20 cellular contexts compared by ENCODE assay signal in the genomic region with DNA sequence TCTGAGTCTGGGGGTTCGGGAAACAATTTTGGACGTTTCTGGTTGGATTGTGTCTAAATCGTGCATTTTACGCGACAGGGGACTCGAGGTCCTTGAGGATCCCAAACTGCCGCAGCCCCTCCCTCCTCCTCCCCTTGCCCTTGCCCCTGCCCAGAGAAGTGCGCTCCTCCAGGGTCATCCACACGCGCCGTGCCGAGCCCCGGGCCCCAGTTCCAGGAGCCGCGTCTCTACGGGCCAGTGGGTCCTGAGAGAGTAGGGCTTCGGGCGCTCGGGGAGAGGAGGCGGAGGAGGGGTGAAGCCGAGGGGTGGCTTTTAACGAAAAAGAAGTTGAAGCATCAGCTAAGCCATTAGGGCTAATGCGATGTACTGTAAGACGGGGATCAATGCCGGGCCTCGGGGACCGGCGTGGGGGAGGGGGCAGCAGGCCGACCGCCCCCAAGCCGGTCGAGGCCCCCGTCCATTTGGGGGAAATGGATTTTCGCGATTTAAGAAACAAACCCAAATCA. TPM values are rescaled to one million over a fixed set of nuclear protein-coding genes. Genes with fewer than 3 reads are reported as not detected.
DNase-seq lines count a peak whose midpoint lies in the region; ATAC-seq and TF ChIP-seq lines count a peak whose summit lies in the region.
"Had no signal": no experiment of that assay in that cellular context is flagged by ENCODE, and none has a peak within 500 bp of the region (broad histone marks: within the 10 kb centered on the region; RNA-seq: fewer than 3 reads in every experiment).

No MANE protein-coding gene starts in this region.

- no peak overlapping the region for H3K27ac Mint-ChIP-seq in neural progenitor cell
- no peak overlapping the region for H3K27ac Mint-ChIP-seq in progenitor cell of endocrine pancreas
- H3K27ac Mint-ChIP-seq: naive B cell; T-helper 1 cell treated with Interleukin-12 subunit alpha and Interleukin-12 subunit beta and Interleukin-4 antibody, amounts not matched to agents 30 μg/mL and 1 μg/mL, for 36 hours had no signal

- no peak for ATAC-seq in GM21825 (IDR thresholded peaks at IDR 0.05; ENCODE audit: unreplicated experiment)

- no peak for TF ChIP-seq POLR2A in esophagus squamous epithelium (IDR thresholded peaks at IDR 0.05)

- no peaks in the 10 kb centered on the region for H3K79me2 ChIP-seq in neural progenitor cell (ENCODE audit: low read depth)

- H3K9me3 Mint-ChIP-seq in neural progenitor cell (peaks cover 2% of the 10 kb centered on the region), progenitor cell of endocrine pancreas (ENCODE audit: low read depth) (no peaks in the 10 kb centered on the region)
- H3K9me3 Mint-ChIP-seq: T-helper 1 cell treated with Interleukin-12 subunit alpha and Interleukin-12 subunit beta and Interleukin-4 antibody, amounts not matched to agents 30 μg/mL and 1 μg/mL, for 36 hours had no signal

- no peak overlapping the region for H3K27ac ChIP-seq in A673 (ENCODE audit: low read depth, low read length, poor library complexity, severe bottlenecking)
- no peak overlapping the region for H3K27ac ChIP-seq in HUES48 (ENCODE audit: low read depth, low read length)
- H3K27ac ChIP-seq in esophagus squamous epithelium = no peak overlapping the region
- H3K27ac ChIP-seq in neural progenitor cell = no peak overlapping the region
- H3K27ac ChIP-seq: brain microvascular endothelial cell had no signal

- H3K36me3 ChIP-seq in A673 (ENCODE audit: insufficient read depth, low read length, poor library complexity, severe bottlenecking) = no peaks in the 10 kb centered on the region
- no peaks in the 10 kb centered on the region for H3K36me3 ChIP-seq in HUES48 (ENCODE audit: control insufficient read depth, insufficient read depth, low read length)
- no peaks in the 10 kb centered on the region for H3K36me3 ChIP-seq in esophagus squamous epithelium
- H3K36me3 ChIP-seq in neural progenitor cell = no peaks in the 10 kb centered on the region
- H3K36me3 ChIP-seq: brain microvascular endothelial cell, MG63 had no signal

- DNase-seq in A673 (ENCODE audit: low spot score) (no peak), esophagus squamous epithelium (lab: John Stamatoyannopoulos, UW) (no peak), neural progenitor cell (ENCODE audit: low spot score) (peak; percentile 42), occipital lobe (lab: John Stamatoyannopoulos, UW) (no peak), progenitor cell of endocrine pancreas (ENCODE audit: low spot score, unreplicated experiment) (no peak), NCI-H2227 (lab: John Stamatoyannopoulos, UW; ENCODE audit: unreplicated experiment) (no peak)
- DNase-seq: activated CD4-positive, alpha-beta T cell treated with anti-CD3 and anti-CD28 coated beads for 4 hours; activated naive CD4-positive, alpha-beta T cell treated with anti-CD3 and anti-CD28 coated beads, Interleukin-2, amount 50 U/mL, for 16 hours; brain microvascular endothelial cell; GDM1; MG63; naive B cell; NCI-H1694 treated with DMSO at 0.1 percent for 48 hours; SHP77; stimulated activated CD4-positive, alpha-beta T cell treated with anti-CD3 and anti-CD28 coated beads, Interleukin-15, amount 100 ng/mL, for 24 hours had no signal

- H3K27me3 ChIP-seq in A673 (replicated peaks; ENCODE audit: insufficient read depth, low read depth, low read length, poor library complexity) (peaks cover 86% of the 10 kb centered on the region), HUES48 (ENCODE audit: control insufficient read depth, insufficient read depth, low read length) (peaks cover 95% of the 10 kb centered on the region), esophagus squamous epithelium (peaks cover 37 to 100% (median 55%) of the 10 kb centered on the region in 4 donors), neural progenitor cell (peaks cover 99% of the 10 kb centered on the region)
- H3K27me3 ChIP-seq: MG63 had no signal

- H3K9ac ChIP-seq in HUES48 (ENCODE audit: low read depth, low read length) (no peak overlapping the region), neural progenitor cell (no peak overlapping the region)

- H3K4me3 ChIP-seq in A673 (ENCODE audit: low read depth, low read length, poor library complexity, severe bottlenecking) (peak overlapping the region; percentile 23), HUES48 (ENCODE audit: low read depth, low read length) (peak overlapping the region; percentile 43; the same call in 1 of the 2 replicates), esophagus squamous epithelium (peak overlapping the region in 3 of 4 donors; percentile 3 to 55 (median 35)), neural progenitor cell (peak overlapping the region; percentile 41)
- H3K4me3 ChIP-seq: MG63 had no signal

- H3K4me2 ChIP-seq in neural progenitor cell = peak overlapping the region; percentile 77

- H3K4me1 Mint-ChIP-seq in neural progenitor cell (peaks cover 25% of the 10 kb centered on the region), progenitor cell of endocrine pancreas (ENCODE audit: low read depth) (peaks cover 4% of the 10 kb centered on the region)

- intact Hi-C loops in A673 (cut with micrococcal nuclease; ENCODE audit: unreplicated experiment) (no loop called here), esophagus squamous epithelium (cut with DNase I) (no loop called here)

- H2AFZ ChIP-seq in neural progenitor cell (replicated peaks) = peak overlapping the region; percentile 26

- H3K4me1 ChIP-seq in A673 (ENCODE audit: insufficient read depth, low read length, poor library complexity, severe bottlenecking) (no peaks in the 10 kb centered on the region), HUES48 (ENCODE audit: control insufficient read depth, insufficient read depth, low read length) (peaks cover 18% of the 10 kb centered on the region; the same call in 1 of the 2 replicates), esophagus squamous epithelium (peaks cover 13 to 45% (median 23%) of the 10 kb centered on the region in 3 donors), neural progenitor cell (peaks cover 31% of the 10 kb centered on the region)

- H3K36me3 Mint-ChIP-seq in neural progenitor cell (no peaks in the 10 kb centered on the region), progenitor cell of endocrine pancreas (ENCODE audit: insufficient read depth) (no peaks in the 10 kb centered on the region)

- peaks cover 6% of the 10 kb centered on the region for H3F3A ChIP-seq in neural progenitor cell (ENCODE audit: low read depth)

- H3K9me3 ChIP-seq in A673 (ENCODE audit: low read depth, low read length, poor library complexity, severe bottlenecking) (no peaks in the 10 kb centered on the region), HUES48 (ENCODE audit: control insufficient read depth, insufficient read depth, low read length) (no peaks in the 10 kb centered on the region), esophagus squamous epithelium (peaks cover 0 to 6% (median 4%) of the 10 kb centered on the region in 3 donors), neural progenitor cell (ENCODE audit: low read depth) (no peaks in the 10 kb centered on the region)
- H3K9me3 ChIP-seq: MG63 had no signal

- CTCF ChIA-PET in A673 (lab: Charles Lee) = interaction anchor here (0.6 to 1.0 kb wide), 2 partner anchors 170 to 238 kb away, joined by 4 to 6 read pairs; no protein-coding TSS in a partner anchor

- no TSS peak for BruUV-seq in A673 (replicated peaks; lab: Mats Ljungman, UMichigan)

- 0 to 2% methylated on average over 10 to 12 of the region's 35 CpGs for WGBS in esophagus squamous epithelium, 2 donors

- H3K4me3 Mint-ChIP-seq in neural progenitor cell (peak overlapping the region; percentile 74), progenitor cell of endocrine pancreas (ENCODE audit: low read depth) (no peak overlapping the region)
- H3K4me3 Mint-ChIP-seq: T-helper 1 cell treated with Interleukin-12 subunit alpha and Interleukin-12 subunit beta and Interleukin-4 antibody, amounts not matched to agents 30 μg/mL and 1 μg/mL, for 36 hours had no signal

- POLR2A ChIA-PET in A673 (lab: Charles Lee; ENCODE audit: low non-redundant PET) = no interaction called here

- no peak for TF ChIP-seq CTCF in A673 (conservative IDR thresholded peaks at IDR 0.05; ENCODE audit: low read depth, low read length)
- TF ChIP-seq CTCF in esophagus squamous epithelium (IDR thresholded peaks at IDR 0.05) = no peak
- TF ChIP-seq CTCF in neural progenitor cell (IDR thresholded peaks at IDR 0.05) = no peak
- TF ChIP-seq CTCF in progenitor cell of endocrine pancreas (IDR thresholded peaks at IDR 0.05; ENCODE audit: unreplicated experiment) = no peak

- peaks cover 74% of the 10 kb centered on the region for H4K20me1 ChIP-seq in neural progenitor cell (ENCODE audit: low read depth)

- H3K27me3 Mint-ChIP-seq in neural progenitor cell (ENCODE audit: insufficient read depth, low read depth) (peaks cover 72% of the 10 kb centered on the region), progenitor cell of endocrine pancreas (peaks cover 78% of the 10 kb centered on the region)

RNA-seq across cellular contexts. Expression of gene HMX1, which starts 13.9 kb away (rescaled TPM):
- total RNA-seq in A673 (2021) (0.15 and 0.26 TPM in 2 replicates), esophagus squamous epithelium (under 1 TPM in 1 of 4 donors, not detected in 3; 0.19 TPM), neural progenitor cell (ENCODE audit: low replicate concordance) (0.19 TPM in 1 of 2 replicates, not detected in the other), occipital lobe (0.16 TPM), progenitor cell of endocrine pancreas (0.65 and 0.87 TPM in 2 replicates)
- total RNA-seq: liver, pulmonary artery endothelial cell had no signal
